In genomic region chr18:830315-830901, GRCh38 we compare ENCODE assay signal across 8 cellular contexts. TPM values are rescaled to one million over a fixed set of nuclear protein-coding genes. Genes with fewer than 3 reads are reported as not detected.
A peak's percentile ranks its signal among the peaks of the same experiment; 100 is the strongest.
DNase-seq lines count a peak whose midpoint lies in the region; ATAC-seq and TF ChIP-seq lines count a peak whose summit lies in the region.

No MANE protein-coding gene starts in this region.

- peaks cover 45% of the 10 kb centered on the region for H3K4me1 Mint-ChIP-seq in endothelial cell (ENCODE audit: unreplicated experiment)

- intact Hi-C loops in posterior vena cava (cut with DNase I), result loop anchor here (5.0 kb wide), 2 partner anchors 83 to 88 kb away; no protein-coding TSS in a partner anchor

- TF ChIP-seq CTCF in endothelial cell (IDR thresholded peaks at IDR 0.05; ENCODE audit: unreplicated experiment), result no peak

- H3K36me3 Mint-ChIP-seq in endothelial cell (ENCODE audit: low read depth, unreplicated experiment), result peaks cover 3% of the 10 kb centered on the region

- peak overlapping the region; percentile 67 for H3K9ac ChIP-seq in BLaER1

- peak overlapping the region; percentile 28 for H3K4me3 Mint-ChIP-seq in endothelial cell (ENCODE audit: unreplicated experiment)

- H3K27ac Mint-ChIP-seq in endothelial cell (ENCODE audit: unreplicated experiment), result peak overlapping the region; percentile 99

- ATAC-seq in GM18861 (IDR thresholded peaks at IDR 0.05; ENCODE audit: unreplicated experiment), result peak; percentile 67
- peak; percentile 74 for ATAC-seq in HG03135 (IDR thresholded peaks at IDR 0.05; ENCODE audit: unreplicated experiment)

- H3K4me2 ChIP-seq in BLaER1, result peak overlapping the region; percentile 83

- DNase-seq in SJSA1 (ENCODE audit: low read depth in 1 of 2, low spot score in 2 of 2) (peak; percentile 50 to 73), endothelial cell (ENCODE audit: low spot score) (peak; percentile 51), pons (ENCODE audit: low spot score) (peak; percentile 64), posterior vena cava (ENCODE audit: low spot score) (no peak), occipital lobe (lab: John Stamatoyannopoulos, UW) (no peak)

- H3K4me3 ChIP-seq in BLaER1 (peak overlapping the region; percentile 16; the same call in 1 of the 2 replicates), SJSA1 (no peak overlapping the region)

- peaks cover 23% of the 10 kb centered on the region for H3K4me1 ChIP-seq in BLaER1
- H3K4me1 ChIP-seq in SJSA1 (replicated peaks), result peaks cover 13% of the 10 kb centered on the region

- H3K9me3 ChIP-seq in BLaER1, result no peaks in the 10 kb centered on the region
- no peaks in the 10 kb centered on the region for H3K9me3 ChIP-seq in SJSA1 (replicated peaks)

- H3K36me3 ChIP-seq in BLaER1 (no peaks in the 10 kb centered on the region), SJSA1 (no peaks in the 10 kb centered on the region)

- no peaks in the 10 kb centered on the region for H3K9me3 Mint-ChIP-seq in endothelial cell (ENCODE audit: unreplicated experiment)

- H3K27ac ChIP-seq in BLaER1, result peak overlapping the region; percentile 85
- H3K27ac ChIP-seq in SJSA1, result peak overlapping the region; percentile 54

- H3K27me3 Mint-ChIP-seq in endothelial cell (ENCODE audit: unreplicated experiment), result peaks cover 4% of the 10 kb centered on the region

- no peaks in the 10 kb centered on the region for H4K20me1 ChIP-seq in BLaER1

- H3K27me3 ChIP-seq in BLaER1 (no peaks in the 10 kb centered on the region), SJSA1 (replicated peaks) (no peaks in the 10 kb centered on the region)

RNA-seq across cellular contexts. Expression of gene YES1, which starts 18.4 kb away (rescaled TPM):
- total RNA-seq in SJSA1 (2014; rRNA removed; shearing (Covaris generic)), result 98.6 and 134 TPM in 2 replicates
- total RNA-seq in endothelial cell (ENCODE audit: unreplicated experiment) (190 TPM), posterior vena cava (10 to 100 TPM; 28.7 to 51.6 TPM), occipital lobe (41.6 TPM)

Comparison
In these comparisons a context has a peak if more than half of its experiments do, and no peak if none do; other contexts are left out.
1. DNase-seq: peak in SJSA1 (2 of 2), endothelial cell (single experiment) and pons (single experiment); none in posterior vena cava (single experiment) and occipital lobe (single experiment).